In genomic region chr11:21472256-21472655, GRCh38 we compare ENCODE assay signal across 16 cellular contexts.
DNase-seq lines count a peak whose midpoint lies in the region; ATAC-seq, FAIRE-seq and TF ChIP-seq lines count a peak whose summit lies in the region.
"Had no signal": no experiment of that assay in that cellular context is flagged by ENCODE, and none has a peak within 500 bp of the region (broad histone marks: within the 10 kb centered on the region; RNA-seq: fewer than 3 reads in every experiment).

No MANE protein-coding gene starts in this region.

- peak overlapping the region; percentile 8 for H3K4me2 ChIP-seq in keratinocyte (ENCODE audit: control insufficient read depth, extremely low read depth, insufficient read depth, low read depth, low read length)

- H3K9me3 ChIP-seq in keratinocyte (ENCODE audit: control insufficient read depth, low read depth, low read length): no peaks in the 10 kb centered on the region

- FAIRE-seq in keratinocyte (lab: Jason Lieb, UNC) (no peak), urothelium cell line (lab: Jason Lieb, UNC) (no peak)
- FAIRE-seq: G401.6, H54 had no signal

- TF ChIP-seq CTCF in keratinocyte (optimal IDR thresholded peaks at IDR 0.05 in 1 of 3, IDR thresholded peaks at IDR 0.05 in 1 of 3, conservative IDR thresholded peaks at IDR 0.05 in 1 of 3; ENCODE audit: extremely low read depth in 1 of 3, insufficient read depth in 2 of 3, low read length in 3 of 3): no peak

- intact Hi-C loops in sciatic nerve (cut with DNase I): no loop called here

- H2AFZ ChIP-seq in keratinocyte (ENCODE audit: control insufficient read depth, low read length): no peak overlapping the region

- H3K27me3 ChIP-seq in keratinocyte (ENCODE audit: control insufficient read depth, extremely low read depth, insufficient read depth, low read length): no peaks in the 10 kb centered on the region

- H3K79me2 ChIP-seq in keratinocyte (ENCODE audit: control insufficient read depth, insufficient read depth, low read length): no peaks in the 10 kb centered on the region

- no peak overlapping the region for H3K27ac ChIP-seq in keratinocyte (ENCODE audit: control insufficient read depth, insufficient read depth, low read length)

- H4K20me1 ChIP-seq in keratinocyte (ENCODE audit: control insufficient read depth, extremely low read depth, insufficient read depth, low read length): no peaks in the 10 kb centered on the region

- no peaks in the 10 kb centered on the region for H3K36me3 ChIP-seq in keratinocyte (ENCODE audit: control insufficient read depth in 2 of 2, extremely low read depth in 1 of 2, insufficient read depth in 2 of 2, low read length in 2 of 2)

- H3K4me3 ChIP-seq in keratinocyte (ENCODE audit: control insufficient read depth in 2 of 3, extremely low read depth in 1 of 3, insufficient read depth in 2 of 3, low read depth in 1 of 3, low read length in 3 of 3): no peak overlapping the region

- peak; percentile 55 for DNase-seq in HT1080 (ENCODE audit: low read depth)
- DNase-seq in astrocyte of the hippocampus (ENCODE audit: low read depth, low spot score): peak; percentile 53
- DNase-seq in keratinocyte (ENCODE audit: low read depth, low spot score): no peak
- peak; percentile 23 for DNase-seq in urothelium cell line (ENCODE audit: low spot score)
- no peak for DNase-seq in NCI-H774 (lab: John Stamatoyannopoulos, UW)
- DNase-seq in sciatic nerve (ENCODE audit: low spot score): no peak
- DNase-seq: CD4-positive, alpha-beta memory T cell; DND-41; NCI-H187; NCI-H446; NCI-H748 treated with DMSO at 0.1 percent for 48 hours; PC-3 had no signal

- H3K4me1 ChIP-seq in keratinocyte (ENCODE audit: control insufficient read depth, extremely low read depth, insufficient read depth, low read length): peaks cover 10% of the 10 kb centered on the region

- dilution Hi-C loops in keratinocyte (cut with MboI; ENCODE audit: extremely low pct_ligation_motif_present, low sequenced_read_pairs): no loop called here

- ATAC-seq in GM18870 (IDR thresholded peaks at IDR 0.05; ENCODE audit: unreplicated experiment) (no peak), sciatic nerve (no peak)
- ATAC-seq: PC-3, Right ventricle myocardium inferior had no signal

- H3K9ac ChIP-seq in keratinocyte (ENCODE audit: control insufficient read depth, extremely low read depth, insufficient read depth, low read length): no peak overlapping the region

- H3K9me1 ChIP-seq in keratinocyte (ENCODE audit: control insufficient read depth, extremely low read depth, insufficient read depth, low read length): no peaks in the 10 kb centered on the region

Comparison
In these comparisons a context has a peak if more than half of its experiments do, and no peak if none do; other contexts are left out.
1. DNase-seq: peak in HT1080 (single experiment), astrocyte of the hippocampus (single experiment) and urothelium cell line (single experiment); none in keratinocyte (single experiment), NCI-H774 (single experiment) and sciatic nerve (single experiment).